14 cellular contexts compared by ENCODE assay signal in genomic region chr6:143160008-143160407, GRCh38.
"Had no signal": no experiment of that assay in that cellular context is flagged by ENCODE, and none has a peak within 500 bp of the region (broad histone marks: within the 10 kb centered on the region; RNA-seq: fewer than 3 reads in every experiment).

No MANE protein-coding gene starts in this region.

- H3K36me3 ChIP-seq: tibial nerve, uterus had no signal

- H3K27ac ChIP-seq: parathyroid adenoma, tibial nerve, uterus had no signal

- H3K4me3 ChIP-seq: tibial nerve, uterus had no signal

- H3K9me3 ChIP-seq: tibial nerve, uterus had no signal

- H3K9ac ChIP-seq: parathyroid adenoma had no signal

- H3K79me2 ChIP-seq: parathyroid adenoma had no signal

- H2AFZ ChIP-seq: parathyroid adenoma had no signal

- DNase-seq: activated CD4-positive, alpha-beta memory T cell treated with anti-CD3 and anti-CD28 coated beads, Interleukin-2, amount 10 ng/mL, durations not matched to agents 7 days and 5 days; activated CD4-positive, alpha-beta T cell treated with anti-CD3 and anti-CD28 coated beads for 36 hours; activated CD8-positive, alpha-beta memory T cell treated with anti-CD3 and anti-CD28 coated beads, Interleukin-2, amount 10 ng/mL, durations not matched to agents 7 days and 5 days; effector CD8-positive, alpha-beta T cell; left cardiac atrium; mesenchymal stem cell; natural killer cell; stimulated activated CD4-positive, alpha-beta T cell treated with anti-CD3 and anti-CD28 coated beads, Interleukin-12 subunit alpha, Interleukin-12 subunit beta, amount 100 ng/mL, for 4 hours; stimulated activated CD4-positive, alpha-beta T cell treated with anti-CD3 and anti-CD28 coated beads, Interleukin-1b, Interleukin-23, amount 100 ng/mL, for 48 hours; stimulated activated CD8-positive, alpha-beta memory T cell treated with anti-CD3 and anti-CD28 coated beads, Interleukin-4, amount 100 ng/mL, for 48 hours; stimulated activated naive CD4-positive, alpha-beta T cell treated with Interleukin-2 at 50 U/mL for 16 hours; uterus had no signal

- H3K27me3 ChIP-seq: tibial nerve, uterus had no signal

- H3K4me1 ChIP-seq: uterus had no signal
